ENCODE assay signal across 1 cellular context in genomic region chr19:53195265-53195879, GRCh38.
TF ChIP-seq lines count a peak whose summit lies in the region.

No MANE protein-coding gene starts in this region.

TF ChIP-seq in K562, 482 proteins besides CTCF, POLR2A, EP300 and RAD21 (continued from another document):
- TF ChIP-seq MLX (CRISPR knock-in tag; conservative IDR thresholded peaks at IDR 0.05): no peak
- TF ChIP-seq ARID2 (IDR thresholded peaks at IDR 0.05): 0 out of 2 replicates have a peak, but pooled peaks have one; percentile 17
- TF ChIP-seq FOXP4 (CRISPR knock-in tag; IDR thresholded peaks at IDR 0.05; ENCODE audit: borderline replicate concordance): no peak
- TF ChIP-seq SMC3 (conservative IDR thresholded peaks at IDR 0.05; ENCODE audit: insufficient read depth, low read depth, low read length): peak; percentile 58
- TF ChIP-seq DEAF1 (CRISPR knock-in tag; IDR thresholded peaks at IDR 0.05): peak; percentile 55
- 0 out of 2 replicates have a peak, but pooled peaks have one; percentile 10 for TF ChIP-seq PKNOX1 (IDR thresholded peaks at IDR 0.05)
